Comparison of ENCODE assay signal across 19 cellular contexts in the genomic region with DNA sequence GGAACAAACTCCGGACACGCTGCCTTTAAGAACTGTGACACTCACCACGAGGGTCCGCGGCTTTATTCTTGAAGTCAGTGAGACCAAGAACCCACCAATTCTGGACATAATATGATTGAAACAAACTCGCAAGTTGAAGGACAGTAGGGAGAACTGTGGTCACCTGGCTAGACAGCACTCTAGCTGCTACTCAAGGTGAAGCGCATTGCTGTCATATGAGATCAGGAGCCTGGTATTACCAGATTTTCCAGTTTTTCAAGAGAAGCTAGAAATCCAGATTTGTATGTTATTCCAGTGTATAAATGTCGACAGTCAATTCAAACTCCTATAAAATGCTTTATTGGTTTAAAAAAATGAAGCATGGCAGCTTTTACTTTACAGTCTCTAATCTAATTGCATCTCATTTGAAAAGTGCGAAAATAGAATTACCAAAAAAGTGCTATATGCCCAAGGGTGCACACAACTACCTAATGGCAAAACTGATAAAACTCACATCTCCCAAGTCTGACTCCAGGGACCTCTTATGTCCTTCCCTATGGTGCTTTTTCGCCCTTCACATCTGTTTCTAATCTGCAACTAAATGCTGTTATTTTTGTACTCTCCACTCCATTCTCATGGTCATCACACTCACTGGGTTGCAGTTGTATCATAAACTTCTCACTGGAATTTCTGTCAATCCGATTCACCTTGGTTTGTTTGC. TPM values are rescaled to one million over a fixed set of nuclear protein-coding genes. Genes with fewer than 3 reads are reported as not detected.
DNase-seq lines count a peak whose midpoint lies in the region; ATAC-seq and TF ChIP-seq lines count a peak whose summit lies in the region.
"Had no signal": no experiment of that assay in that cellular context is flagged by ENCODE, and none has a peak within 500 bp of the region (broad histone marks: within the 10 kb centered on the region; RNA-seq: fewer than 3 reads in every experiment).

No MANE protein-coding gene starts in this region.

- DNase-seq in SIG-M5 treated with dmso at 0.1 percent for 504 hours (lab: John Stamatoyannopoulos, UW; ENCODE audit: unreplicated experiment) (peak; percentile 53), SIG-M5 (lab: John Stamatoyannopoulos, UW) (no peak), adipocyte (ENCODE audit: low read depth) (peak; percentile 18), lower lobe of right lung (no peak), glutamatergic neuron (no peak), glomerular visceral epithelial cell (ENCODE audit: extremely low spot score) (no peak)
- DNase-seq in stimulated activated naive CD8-positive, alpha-beta T cell treated with anti-CD3 and anti-CD28 coated beads, Interleukin-15, Interleukin-2, amounts not matched to agents 100 U/mL and 50 U/mL, for 24 hours: no peak
- DNase-seq: activated B cell treated with CpG ODN at 0.5 μM for 24 hours; activated CD8-positive, alpha-beta T cell treated with anti-CD3 and anti-CD28 coated beads for 36 hours; amniotic stem cell; central memory CD4-positive, alpha-beta T cell; left ventricle myocardium superior; NCI-H1417; stimulated activated CD4-positive, alpha-beta T cell treated with anti-CD3 and anti-CD28 coated beads, Interleukin-4, amount 100 ng/mL, for 24 hours; stomach had no signal

- H3K27me3 Mint-ChIP-seq in glutamatergic neuron (ENCODE audit: unreplicated experiment): no peaks in the 10 kb centered on the region

- no peak for TF ChIP-seq CTCF in lower lobe of right lung (IDR thresholded peaks at IDR 0.05)
- no peak for TF ChIP-seq CTCF in glutamatergic neuron (IDR thresholded peaks at IDR 0.05; ENCODE audit: partially characterized antibody, unreplicated experiment)

- H3K4me1 ChIP-seq in adipocyte (ENCODE audit: control insufficient read depth, insufficient read depth, low read length) (no peaks in the 10 kb centered on the region), lower lobe of right lung (no peaks in the 10 kb centered on the region)
- H3K4me1 ChIP-seq: stomach had no signal

- no peaks in the 10 kb centered on the region for H3K36me3 ChIP-seq in adipocyte (ENCODE audit: control insufficient read depth, insufficient read depth, low read length, severe bottlenecking)
- no peaks in the 10 kb centered on the region for H3K36me3 ChIP-seq in lower lobe of right lung
- H3K36me3 ChIP-seq: neutrophil, stomach had no signal

- intact Hi-C loops in lower lobe of right lung (cut with DNase I): loop anchor here (10.0 kb wide), 1 partner anchor 165 kb away; no protein-coding TSS in a partner anchor

- no peak overlapping the region for H3K4me3 Mint-ChIP-seq in glutamatergic neuron (ENCODE audit: unreplicated experiment)
- H3K4me3 Mint-ChIP-seq: activated B cell treated with CpG ODN at 0.5 μM for 24 hours; activated CD8-positive, alpha-beta T cell treated with anti-CD3 and anti-CD28 coated beads for 36 hours; T-helper 2 cell treated with Interferon-gamma antibody and Interleukin-4, amounts not matched to agents 5 μg/mL and 100 μg/mL, for 36 hours had no signal

- H3K9me3 ChIP-seq in adipocyte (ENCODE audit: control insufficient read depth, low read length) (no peaks in the 10 kb centered on the region), lower lobe of right lung (no peaks in the 10 kb centered on the region)
- H3K9me3 ChIP-seq: Caco-2, neutrophil, stomach had no signal

- no peaks in the 10 kb centered on the region for H3K27me3 ChIP-seq in adipocyte (replicated peaks; ENCODE audit: control insufficient read depth, insufficient read depth, low read length)
- H3K27me3 ChIP-seq in lower lobe of right lung (ENCODE audit: low read depth): no peaks in the 10 kb centered on the region
- H3K27me3 ChIP-seq: neutrophil, stomach had no signal

- no peak overlapping the region for H3K27ac ChIP-seq in lower lobe of right lung
- H3K27ac ChIP-seq: neutrophil, stomach had no signal

- no peak overlapping the region for H3K27ac Mint-ChIP-seq in glutamatergic neuron (ENCODE audit: unreplicated experiment)
- H3K27ac Mint-ChIP-seq: activated B cell treated with CpG ODN at 0.5 μM for 24 hours; activated CD8-positive, alpha-beta T cell treated with anti-CD3 and anti-CD28 coated beads for 36 hours; T-helper 2 cell treated with Interferon-gamma antibody and Interleukin-4, amounts not matched to agents 5 μg/mL and 100 μg/mL, for 36 hours had no signal

- H3K9me3 Mint-ChIP-seq in glutamatergic neuron (ENCODE audit: unreplicated experiment): peaks cover 2% of the 10 kb centered on the region
- H3K9me3 Mint-ChIP-seq: activated B cell treated with CpG ODN at 0.5 μM for 24 hours; activated CD8-positive, alpha-beta T cell treated with anti-CD3 and anti-CD28 coated beads for 36 hours; T-helper 2 cell treated with Interferon-gamma antibody and Interleukin-4, amounts not matched to agents 5 μg/mL and 100 μg/mL, for 36 hours had no signal

- H3K4me3 ChIP-seq in adipocyte (ENCODE audit: low read length) (no peak overlapping the region), lower lobe of right lung (no peak overlapping the region)
- H3K4me3 ChIP-seq: stomach had no signal

- peaks cover 4% of the 10 kb centered on the region for H3K4me1 Mint-ChIP-seq in glutamatergic neuron (ENCODE audit: low read depth, unreplicated experiment)
- H3K4me1 Mint-ChIP-seq: activated B cell treated with CpG ODN at 0.5 μM for 24 hours had no signal

- H3K36me3 Mint-ChIP-seq in glutamatergic neuron (ENCODE audit: unreplicated experiment): no peaks in the 10 kb centered on the region

- no peak overlapping the region for H3K9ac ChIP-seq in adipocyte (ENCODE audit: low read length)

- ATAC-seq in lower lobe of right lung (peak; percentile 83 to 92), HG02973 (IDR thresholded peaks at IDR 0.05; ENCODE audit: unreplicated experiment) (no peak)
- no peak for ATAC-seq in stimulated activated naive CD8-positive, alpha-beta T cell treated with anti-CD3 and anti-CD28 coated beads, Interleukin-15, Interleukin-2, amounts not matched to agents 100 U/mL and 50 U/mL, for 24 hours
- ATAC-seq: activated CD8-positive, alpha-beta T cell treated with anti-CD3 and anti-CD28 coated beads for 36 hours; left ventricle myocardium superior had no signal

RNA-seq across cellular contexts. Expression of gene ARHGEF26, which starts 31.6 kb away (rescaled TPM):
- 50.9 TPM for total RNA-seq in lower lobe of right lung
- total RNA-seq in glutamatergic neuron (ENCODE audit: unreplicated experiment): 4.4 TPM
- total RNA-seq: activated B cell treated with CpG ODN at 0.5 μM for 24 hours; activated CD8-positive, alpha-beta T cell treated with anti-CD3 and anti-CD28 coated beads for 36 hours had no signal

Comparison
In these comparisons a context has a peak if more than half of its experiments do, and no peak if none do; other contexts are left out.
1. DNase-seq: peak in SIG-M5 treated with dmso at 0.1 percent for 504 hours (single experiment) and adipocyte (single experiment); none in SIG-M5 (single experiment), lower lobe of right lung (single experiment), glutamatergic neuron (single experiment), glomerular visceral epithelial cell (single experiment) and stimulated activated naive CD8-positive, alpha-beta T cell treated with anti-CD3 and anti-CD28 coated beads, Interleukin-15, Interleukin-2, amounts not matched to agents 100 U/mL and 50 U/mL, for 24 hours (single experiment).
2. ATAC-seq: peak in lower lobe of right lung (2 of 2); none in HG02973 (single experiment) and stimulated activated naive CD8-positive, alpha-beta T cell treated with anti-CD3 and anti-CD28 coated beads, Interleukin-15, Interleukin-2, amounts not matched to agents 100 U/mL and 50 U/mL, for 24 hours (single experiment).